In the genomic region with DNA sequence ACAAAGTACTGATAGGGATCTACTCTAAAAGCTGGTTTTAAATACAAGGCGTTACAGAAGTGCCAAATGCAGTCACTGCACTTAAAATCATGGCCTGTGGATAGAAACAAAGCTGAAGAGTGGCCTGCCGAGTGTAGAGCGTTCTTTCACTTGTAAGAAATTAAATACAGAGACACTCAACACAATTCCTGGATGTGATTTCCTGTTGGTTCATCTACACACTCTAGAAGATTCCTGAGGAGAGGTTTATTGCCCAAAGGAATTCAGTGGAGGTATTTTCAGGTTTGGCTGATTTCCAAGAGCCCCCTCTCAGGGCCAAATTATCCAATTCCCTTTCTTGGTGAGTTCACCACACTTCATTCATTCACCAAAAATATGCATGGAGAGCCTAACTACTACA, we compare ENCODE assay signal across 15 cellular contexts. TPM values are rescaled to one million over a fixed set of nuclear protein-coding genes. Genes with fewer than 3 reads are reported as not detected.
A peak's percentile ranks its signal among the peaks of the same experiment; 100 is the strongest.
DNase-seq lines count a peak whose midpoint lies in the region; ATAC-seq lines count a peak whose summit lies in the region.
"Had no signal": no experiment of that assay in that cellular context is flagged by ENCODE, and none has a peak within 500 bp of the region (broad histone marks: within the 10 kb centered on the region; RNA-seq: fewer than 3 reads in every experiment).

No MANE protein-coding gene starts in this region.

- no peaks in the 10 kb centered on the region for H3K27me3 ChIP-seq in subcutaneous abdominal adipose tissue (ENCODE audit: control insufficient read depth in 5 of 5, insufficient read depth in 4 of 5, low read length in 5 of 5)
- H3K27me3 ChIP-seq: suprapubic skin had no signal

- peak overlapping the region; percentile 88 for H3K27ac ChIP-seq in subcutaneous abdominal adipose tissue (ENCODE audit: low read depth, low read length)
- H3K27ac ChIP-seq: suprapubic skin had no signal

- peaks cover 0 to 47% (median 44%) of the 10 kb centered on the region in 5 donors for H3K4me1 ChIP-seq in subcutaneous abdominal adipose tissue (ENCODE audit: control insufficient read depth in 5 of 5, insufficient read depth in 5 of 5, low read length in 5 of 5)

- H3K36me3 ChIP-seq in subcutaneous abdominal adipose tissue (ENCODE audit: control insufficient read depth in 5 of 5, insufficient read depth in 5 of 5, low read length in 5 of 5), result no peaks in the 10 kb centered on the region
- H3K36me3 ChIP-seq: suprapubic skin had no signal

- no peaks in the 10 kb centered on the region for H3K9me3 ChIP-seq in subcutaneous abdominal adipose tissue (ENCODE audit: control insufficient read depth in 5 of 5, low read length in 5 of 5)
- H3K9me3 ChIP-seq: suprapubic skin had no signal

- ATAC-seq in GM21619 (IDR thresholded peaks at IDR 0.05; ENCODE audit: unreplicated experiment) (no peak), GM19455 (IDR thresholded peaks at IDR 0.05; ENCODE audit: unreplicated experiment) (no peak)
- no peak for ATAC-seq in activated naive CD4-positive, alpha-beta T cell treated with anti-CD3 and anti-CD28 coated beads, Interleukin-2, amount 50 U/mL, for 72 hours

- H3K36me3 Mint-ChIP-seq in activated naive CD4-positive, alpha-beta T cell treated with anti-CD3 and anti-CD28 coated beads, Interleukin-2, amount 50 U/mL, for 72 hours, result no peaks in the 10 kb centered on the region
- H3K36me3 Mint-ChIP-seq: activated naive CD4-positive, alpha-beta T cell treated with anti-CD3 and anti-CD28 coated beads, Interleukin-2, amount 50 U/mL, for 24 hours had no signal

- H3K9me3 Mint-ChIP-seq in activated naive CD4-positive, alpha-beta T cell treated with anti-CD3 and anti-CD28 coated beads, Interleukin-2, amount 50 U/mL, for 72 hours, result no peaks in the 10 kb centered on the region
- H3K9me3 Mint-ChIP-seq: activated naive CD4-positive, alpha-beta T cell treated with anti-CD3 and anti-CD28 coated beads, Interleukin-2, amount 50 U/mL, for 24 hours had no signal

- peak overlapping the region in 3 of 5 donors; percentile 57 to 63 (median 62) for H3K9ac ChIP-seq in subcutaneous abdominal adipose tissue (ENCODE audit: low read length in 5 of 5)

- H3K4me3 ChIP-seq in subcutaneous abdominal adipose tissue (ENCODE audit: low read depth in 1 of 5, low read length in 5 of 5), result no peak overlapping the region
- H3K4me3 ChIP-seq: suprapubic skin had no signal

- no peak overlapping the region for H3K27ac Mint-ChIP-seq in activated naive CD4-positive, alpha-beta T cell treated with anti-CD3 and anti-CD28 coated beads, Interleukin-2, amount 50 U/mL, for 72 hours
- H3K27ac Mint-ChIP-seq: activated naive CD4-positive, alpha-beta T cell treated with anti-CD3 and anti-CD28 coated beads, Interleukin-2, amount 50 U/mL, for 24 hours; progenitor cell of endocrine pancreas had no signal

- peak; percentile 43 for DNase-seq in HT1080 (ENCODE audit: low read depth)
- peak; percentile 88 for DNase-seq in astrocyte of the hippocampus (ENCODE audit: low read depth, low spot score)
- peak; percentile 69 for DNase-seq in kidney tubule cell (ENCODE audit: low spot score)
- DNase-seq in NK-92 (lab: John Stamatoyannopoulos, UW; ENCODE audit: unreplicated experiment), result no peak
- no peak for DNase-seq in activated naive CD4-positive, alpha-beta T cell treated with anti-CD3 and anti-CD28 coated beads, Interleukin-2, amount 50 U/mL, for 72 hours (ENCODE audit: low spot score in 2 of 2)
- DNase-seq: activated CD8-positive, alpha-beta memory T cell treated with anti-CD3 and anti-CD28 coated beads for 24 hours; effector CD4-positive, alpha-beta T cell; glutamatergic neuron; NCI-H446 treated with DMSO at 0.1 percent for 48 hours had no signal

RNA-seq across cellular contexts. Expression of gene SCHIP1, which starts 51.4 kb away (rescaled TPM):
- total RNA-seq in HT1080 (2014; rRNA removed; shearing (Covaris generic)), result 3.1 and 7.2 TPM in 2 replicates
- polyA plus RNA-seq in HT1080 (2015; cell fraction: cytosol; rRNA removed), result 7.3 and 10.6 TPM in 2 replicates
- 15.2 and 17.4 TPM in 2 replicates for polyA plus RNA-seq in HT1080 (2015; cell fraction: nucleus; rRNA removed)
- total RNA-seq in activated naive CD4-positive, alpha-beta T cell treated with anti-CD3 and anti-CD28 coated beads, Interleukin-2, amount 50 U/mL, for 72 hours, result not detected

Comparison
In these comparisons a context has a peak if more than half of its experiments do, and no peak if none do; other contexts are left out.
1. DNase-seq: peak in HT1080 (single experiment), astrocyte of the hippocampus (single experiment) and kidney tubule cell (single experiment); none in NK-92 (single experiment) and activated naive CD4-positive, alpha-beta T cell treated with anti-CD3 and anti-CD28 coated beads, Interleukin-2, amount 50 U/mL, for 72 hours (0 of 2).